In the genomic region with DNA sequence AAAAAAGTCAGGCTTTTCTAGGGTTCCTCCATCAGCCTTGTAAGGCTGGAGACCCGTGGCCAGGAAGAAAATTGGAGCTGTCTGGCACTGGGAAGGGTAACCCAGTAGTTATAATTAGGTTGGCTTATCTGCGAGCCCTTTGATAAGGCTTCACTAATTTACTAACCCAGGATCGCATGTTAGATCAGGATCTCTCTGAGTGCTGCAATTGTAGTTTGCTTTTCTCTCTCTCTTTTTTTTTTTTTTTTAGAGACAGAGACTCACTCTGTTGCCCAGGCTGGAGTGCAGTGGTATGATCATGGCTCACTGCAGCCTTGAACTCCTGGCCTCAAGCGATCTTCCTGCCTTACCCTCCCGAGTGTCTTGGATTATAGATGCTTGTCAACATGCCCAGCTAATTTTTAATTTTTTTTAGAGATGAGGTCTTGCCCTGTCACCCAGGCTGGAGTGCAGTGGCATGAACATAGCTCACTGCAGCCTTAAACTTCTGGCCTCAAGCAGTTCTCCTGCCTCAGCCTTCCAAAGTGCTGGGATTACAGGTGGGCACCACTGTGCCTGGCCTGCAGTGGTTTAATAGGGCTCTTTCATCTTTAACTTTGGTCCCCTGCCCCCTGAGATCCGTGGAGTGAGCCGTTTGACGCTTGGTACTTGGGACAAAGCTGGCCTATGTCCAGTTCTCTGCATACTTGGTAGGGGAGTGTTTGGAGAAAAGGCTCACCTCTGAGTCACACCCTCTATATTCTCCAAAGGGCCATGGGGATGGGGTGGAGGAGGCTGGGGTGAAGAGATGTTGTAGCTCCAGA, we compare ENCODE assay signal across 9 cellular contexts. TPM values are rescaled to one million over a fixed set of nuclear protein-coding genes. Genes with fewer than 3 reads are reported as not detected.
DNase-seq lines count a peak whose midpoint lies in the region; TF ChIP-seq lines count a peak whose summit lies in the region.
"Had no signal": no experiment of that assay in that cellular context is flagged by ENCODE, and none has a peak within 500 bp of the region (broad histone marks: within the 10 kb centered on the region; RNA-seq: fewer than 3 reads in every experiment).

No MANE protein-coding gene starts in this region.

- H3K9me2 ChIP-seq in Karpas-422 (replicated peaks; ENCODE audit: insufficient read depth, low read length), result no peaks in the 10 kb centered on the region

- H3K27me3 Mint-ChIP-seq in activated naive CD4-positive, alpha-beta T cell treated with anti-CD3 and anti-CD28 coated beads, Interleukin-2, amount 10 ng/mL, durations not matched to agents 7 days and 5 days, result no peaks in the 10 kb centered on the region
- peaks cover 2% of the 10 kb centered on the region for H3K27me3 Mint-ChIP-seq in endothelial cell (ENCODE audit: unreplicated experiment)

- H3K9me3 ChIP-seq in thyroid gland (no peaks in the 10 kb centered on the region), Karpas-422 (ENCODE audit: low read length) (peaks cover 23% of the 10 kb centered on the region)

- H3K36me3 Mint-ChIP-seq in activated naive CD4-positive, alpha-beta T cell treated with anti-CD3 and anti-CD28 coated beads, Interleukin-2, amount 10 ng/mL, durations not matched to agents 7 days and 5 days, result peaks cover 65% of the 10 kb centered on the region
- peaks cover 21% of the 10 kb centered on the region for H3K36me3 Mint-ChIP-seq in endothelial cell (ENCODE audit: low read depth, unreplicated experiment)

- no peak overlapping the region for H3K4me3 Mint-ChIP-seq in activated naive CD4-positive, alpha-beta T cell treated with anti-CD3 and anti-CD28 coated beads, Interleukin-2, amount 10 ng/mL, durations not matched to agents 7 days and 5 days
- H3K4me3 Mint-ChIP-seq in endothelial cell (ENCODE audit: unreplicated experiment), result no peak overlapping the region

- intact Hi-C loops in thyroid gland (cut with DNase I), result no loop called here

- DNase-seq in activated naive CD4-positive, alpha-beta T cell treated with anti-CD3 and anti-CD28 coated beads, Interleukin-2, amount 10 ng/mL, durations not matched to agents 7 days and 5 days, result no peak
- DNase-seq in activated naive CD4-positive, alpha-beta T cell (lab: John Stamatoyannopoulos, UW), result no peak
- DNase-seq in SK-N-DZ (ENCODE audit: low spot score) (peak; percentile 95), fibroblast of the aortic adventitia (ENCODE audit: low read depth) (peak; percentile 85), thyroid gland (peak; percentile 46 to 57), endothelial cell (ENCODE audit: low spot score) (no peak), ecto neural progenitor cell (ENCODE audit: low spot score) (no peak), Karpas-422 (no peak)
- DNase-seq: NCI-H446 treated with DMSO at 0.1 percent for 48 hours had no signal

- H3K27ac Mint-ChIP-seq in activated naive CD4-positive, alpha-beta T cell treated with anti-CD3 and anti-CD28 coated beads, Interleukin-2, amount 10 ng/mL, durations not matched to agents 7 days and 5 days, result peak overlapping the region; percentile 24
- no peak overlapping the region for H3K27ac Mint-ChIP-seq in endothelial cell (ENCODE audit: unreplicated experiment)

- 56 to 58% methylated on average over 8 of the region's 8 CpGs for WGBS in thyroid gland, 2 donors

- H3K27me3 ChIP-seq in thyroid gland (no peaks in the 10 kb centered on the region), Karpas-422 (ENCODE audit: low read length) (no peaks in the 10 kb centered on the region)

- H3K4me3 ChIP-seq in fibroblast of the aortic adventitia (ENCODE audit: low read depth, low read length) (no peak overlapping the region), thyroid gland (replicated peaks in 1 of 3) (no peak overlapping the region), Karpas-422 (ENCODE audit: low read length) (no peak overlapping the region)

- H3K4me1 Mint-ChIP-seq in activated naive CD4-positive, alpha-beta T cell treated with anti-CD3 and anti-CD28 coated beads, Interleukin-2, amount 10 ng/mL, durations not matched to agents 7 days and 5 days, result peaks cover 28% of the 10 kb centered on the region
- H3K4me1 Mint-ChIP-seq in endothelial cell (ENCODE audit: unreplicated experiment), result peaks cover 7% of the 10 kb centered on the region

- no peak overlapping the region for H2AFZ ChIP-seq in Karpas-422 (ENCODE audit: low read length)

- TF ChIP-seq CTCF in fibroblast of the aortic adventitia (IDR thresholded peaks at IDR 0.05; ENCODE audit: insufficient read depth, low read length) (no peak), thyroid gland (IDR thresholded peaks at IDR 0.05) (no peak), endothelial cell (IDR thresholded peaks at IDR 0.05; ENCODE audit: unreplicated experiment) (no peak)

- TF ChIP-seq POLR2A in thyroid gland (IDR thresholded peaks at IDR 0.05), result no peak

- peaks cover 42 to 72% of the 10 kb centered on the region in 2 donors for H3K4me1 ChIP-seq in thyroid gland
- no peaks in the 10 kb centered on the region; the same call in 1 of the 2 replicates for H3K4me1 ChIP-seq in Karpas-422 (ENCODE audit: low read length)

- H3K36me3 ChIP-seq in thyroid gland, result no peaks in the 10 kb centered on the region
- peaks cover 35% of the 10 kb centered on the region for H3K36me3 ChIP-seq in Karpas-422 (ENCODE audit: insufficient read depth, low read length)

- H3K9ac ChIP-seq in Karpas-422 (ENCODE audit: low read length), result no peak overlapping the region

- H3K4me2 ChIP-seq in Karpas-422 (ENCODE audit: low read depth, low read length, poor library complexity, severe bottlenecking), result no peak overlapping the region

- CTCF ChIA-PET in activated naive CD4-positive, alpha-beta T cell treated with anti-CD3 and anti-CD28 coated beads, Interleukin-2, amount 10 ng/mL, durations not matched to agents 7 days and 5 days (lab: Charles Lee), result interaction anchor here (1.2 kb wide), 1 partner anchor 29 kb away, joined by 3 read pairs; no protein-coding TSS in a partner anchor

- H3K27ac ChIP-seq in thyroid gland, result peak overlapping the region; percentile 15 to 46 (median 44)
- H3K27ac ChIP-seq in Karpas-422 (ENCODE audit: low read length), result no peak overlapping the region

- peaks cover 36% of the 10 kb centered on the region for H3K9me3 Mint-ChIP-seq in activated naive CD4-positive, alpha-beta T cell treated with anti-CD3 and anti-CD28 coated beads, Interleukin-2, amount 10 ng/mL, durations not matched to agents 7 days and 5 days
- no peaks in the 10 kb centered on the region for H3K9me3 Mint-ChIP-seq in endothelial cell (ENCODE audit: unreplicated experiment)

- H4K20me1 ChIP-seq in Karpas-422 (ENCODE audit: insufficient read depth, low read depth, low read length), result no peaks in the 10 kb centered on the region

- H3K79me2 ChIP-seq in Karpas-422 (ENCODE audit: low read length), result peaks cover 97% of the 10 kb centered on the region

RNA-seq across cellular contexts. Expression of a gene that starts 17.2 kb away (rescaled TPM):
- polyA plus RNA-seq in SK-N-DZ (2014; cell fraction: cytosol; rRNA removed), result 17.3 and 21.3 TPM in 2 replicates
- 12.6 and 19.8 TPM in 2 replicates for polyA plus RNA-seq in SK-N-DZ (2014; cell fraction: nucleus; rRNA removed)
- total RNA-seq in fibroblast of the aortic adventitia (ENCODE audit: low replicate concordance) (34.6 and 46.2 TPM in 2 replicates), thyroid gland (10 to 100 TPM; 42.7 to 76.7 (median 70.1) TPM), endothelial cell (ENCODE audit: unreplicated experiment) (21.8 TPM)
- 23.6 and 28.3 TPM in 2 replicates for total RNA-seq in Karpas-422 (2014; rRNA removed; shearing (Covaris generic); ENCODE audit: low replicate concordance)

Comparison
In these comparisons a context has a peak if more than half of its experiments do, and no peak if none do; other contexts are left out.
1. DNase-seq: peak in SK-N-DZ (single experiment), fibroblast of the aortic adventitia (single experiment) and thyroid gland (2 of 2); none in activated naive CD4-positive, alpha-beta T cell treated with anti-CD3 and anti-CD28 coated beads, Interleukin-2, amount 10 ng/mL, durations not matched to agents 7 days and 5 days (single experiment), activated naive CD4-positive, alpha-beta T cell (0 of 4), endothelial cell (single experiment), ecto neural progenitor cell (single experiment) and Karpas-422 (single experiment).